Comparison of ENCODE assay signal across 22 cellular contexts in genomic region chr12:65755596-65755978, GRCh38.
"Had no signal": no experiment of that assay in that cellular context is flagged by ENCODE, and none has a peak within 500 bp of the region (broad histone marks: within the 10 kb centered on the region; RNA-seq: fewer than 3 reads in every experiment).

No MANE protein-coding gene starts in this region.

- H3K27ac ChIP-seq: body of pancreas, colonic mucosa, esophagus squamous epithelium, psoas muscle, right lobe of liver, spleen, upper lobe of right lung had no signal

- DNase-seq: activated B cell treated with CpG ODN at 0.5 μM for 24 hours; activated CD4-positive, alpha-beta memory T cell treated with anti-CD3 and anti-CD28 coated beads for 36 hours; activated CD4-positive, alpha-beta T cell treated with anti-CD3 and anti-CD28 coated beads for 4 hours; activated T-cell treated with anti-CD3 and anti-CD28 coated beads for 4 hours; amniotic stem cell; body of pancreas; colonic mucosa; esophagus squamous epithelium; head of caudate nucleus; kidney; psoas muscle; right lobe of liver; spleen; stimulated activated naive B cell treated with anti-CD40 and anti-IgM and Interleukin-4, amounts not matched to agents 10 μg/mL and 1 μg/mL and 100 μg/mL, for 72 hours; T-cell; upper lobe of right lung had no signal

- H3K9me3 Mint-ChIP-seq: activated B cell treated with CpG ODN at 0.5 μM for 24 hours; activated CD4-positive, alpha-beta memory T cell treated with anti-CD3 and anti-CD28 coated beads for 36 hours; central memory CD8-positive, alpha-beta T cell; neural crest cell; stimulated activated naive B cell treated with anti-CD40 and anti-IgM and Interleukin-4, amounts not matched to agents 10 μg/mL and 1 μg/mL and 100 μg/mL, for 72 hours; T-cell had no signal

- H3K27me3 Mint-ChIP-seq: activated CD4-positive, alpha-beta memory T cell treated with anti-CD3 and anti-CD28 coated beads for 36 hours had no signal

- H3K4me3 ChIP-seq: body of pancreas, colonic mucosa, esophagus squamous epithelium, lung, psoas muscle, right lobe of liver, spleen, upper lobe of right lung had no signal

- H3K4me3 Mint-ChIP-seq: activated B cell treated with CpG ODN at 0.5 μM for 24 hours; activated CD4-positive, alpha-beta memory T cell treated with anti-CD3 and anti-CD28 coated beads for 36 hours; activated naive CD8-positive, alpha-beta T cell; central memory CD8-positive, alpha-beta T cell; neural crest cell; stimulated activated naive B cell treated with anti-CD40 and anti-IgM and Interleukin-4, amounts not matched to agents 10 μg/mL and 1 μg/mL and 100 μg/mL, for 72 hours; T-cell had no signal

- ATAC-seq: body of pancreas; left lobe of liver; psoas muscle; right lobe of liver; stimulated activated naive B cell treated with anti-CD40 and anti-IgM and Interleukin-4, amounts not matched to agents 10 μg/mL and 1 μg/mL and 100 μg/mL, for 72 hours; T-cell; upper lobe of right lung had no signal

- H3K9me3 ChIP-seq: body of pancreas, colonic mucosa, esophagus squamous epithelium, psoas muscle, right lobe of liver, spleen, upper lobe of right lung had no signal

- H3K27me3 ChIP-seq: body of pancreas, colonic mucosa, right lobe of liver had no signal

- H3K4me1 ChIP-seq: body of pancreas, colonic mucosa, esophagus squamous epithelium, psoas muscle, right lobe of liver, spleen, upper lobe of right lung had no signal

- H3K36me3 ChIP-seq: colonic mucosa, esophagus squamous epithelium, right lobe of liver, spleen, upper lobe of right lung had no signal

- H3K27ac Mint-ChIP-seq: activated B cell treated with CpG ODN at 0.5 μM for 24 hours; activated CD4-positive, alpha-beta memory T cell treated with anti-CD3 and anti-CD28 coated beads for 36 hours; activated naive CD8-positive, alpha-beta T cell; stimulated activated naive B cell treated with anti-CD40 and anti-IgM and Interleukin-4, amounts not matched to agents 10 μg/mL and 1 μg/mL and 100 μg/mL, for 72 hours; T-cell had no signal

- FAIRE-seq: frontal cortex, kidney had no signal

- H3K4me1 Mint-ChIP-seq: activated B cell treated with CpG ODN at 0.5 μM for 24 hours; central memory CD8-positive, alpha-beta T cell; neural crest cell; T-cell had no signal

- H3K36me3 Mint-ChIP-seq: activated CD4-positive, alpha-beta memory T cell treated with anti-CD3 and anti-CD28 coated beads for 36 hours; activated naive CD8-positive, alpha-beta T cell; stimulated activated naive B cell treated with anti-CD40 and anti-IgM and Interleukin-4, amounts not matched to agents 10 μg/mL and 1 μg/mL and 100 μg/mL, for 72 hours; T-cell had no signal
